8 cellular contexts compared by ENCODE assay signal in genomic region chr6:13428528-13429405, GRCh38. TPM values are rescaled to one million over a fixed set of nuclear protein-coding genes. Genes with fewer than 3 reads are reported as not detected.
A peak's percentile ranks its signal among the peaks of the same experiment; 100 is the strongest.
DNase-seq lines count a peak whose midpoint lies in the region; ATAC-seq and TF ChIP-seq lines count a peak whose summit lies in the region.

No MANE protein-coding gene starts in this region.

- no peaks in the 10 kb centered on the region for H3K27me3 Mint-ChIP-seq in osteocyte (ENCODE audit: unreplicated experiment)

- in situ Hi-C loops in G401 (cut with HindIII; ENCODE audit: low sequenced_read_pairs) = no loop called here

- peak overlapping the region; percentile 2 for H3K27ac ChIP-seq in epithelial cell of prostate

- no peaks in the 10 kb centered on the region for H3K36me3 Mint-ChIP-seq in osteocyte (ENCODE audit: unreplicated experiment)

- DNase-seq in GM12864 (ENCODE audit: low read depth) (no peak), epithelial cell of prostate (ENCODE audit: low read depth, low spot score) (no peak), osteocyte (ENCODE audit: extremely low spot score, unreplicated experiment) (no peak), G401 (ENCODE audit: low spot score) (no peak), NCI-H2196 treated with DMSO at 0.1 percent for 48 hours (lab: John Stamatoyannopoulos, UW; ENCODE audit: unreplicated experiment) (no peak), cerebellar nuclear complex (lab: John Stamatoyannopoulos, UW) (no peak)

- peak; percentile 15 for ATAC-seq in GM19455 (IDR thresholded peaks at IDR 0.05; ENCODE audit: unreplicated experiment)
- ATAC-seq in HG03432 (IDR thresholded peaks at IDR 0.05; ENCODE audit: unreplicated experiment) = peak; percentile 21

- no peaks in the 10 kb centered on the region for H3K9me3 Mint-ChIP-seq in osteocyte (ENCODE audit: unreplicated experiment)

- no peak overlapping the region for H3K27ac Mint-ChIP-seq in osteocyte (ENCODE audit: unreplicated experiment)

- H3K4me1 Mint-ChIP-seq in osteocyte (ENCODE audit: unreplicated experiment) = peaks cover 2% of the 10 kb centered on the region

- peak; percentile 22 for TF ChIP-seq CTCF in GM12864 (IDR thresholded peaks at IDR 0.05; ENCODE audit: low read depth, low read length, missing control alignments)
- no peak for TF ChIP-seq CTCF in osteocyte (IDR thresholded peaks at IDR 0.05)

- H3K4me3 ChIP-seq in GM12864 (ENCODE audit: low read depth, low read length) = peak overlapping the region; percentile 44

- H3K4me3 Mint-ChIP-seq in osteocyte (ENCODE audit: unreplicated experiment) = no peak overlapping the region

RNA-seq across cellular contexts. Expression of gene GFOD1, which starts 58.6 kb away (rescaled TPM):
- 0.65 and 0.89 TPM in 2 replicates for total RNA-seq in osteocyte
- total RNA-seq in G401 (2014; rRNA removed; shearing (Covaris generic)) = not detected in 2 replicates
